ENCODE assay signal across 21 cellular contexts in genomic region chr1:77428068-77428467, GRCh38.
"Had no signal": no experiment of that assay in that cellular context is flagged by ENCODE, and none has a peak within 500 bp of the region (broad histone marks: within the 10 kb centered on the region; RNA-seq: fewer than 3 reads in every experiment).

No MANE protein-coding gene starts in this region.

- H3K36me3 Mint-ChIP-seq: stimulated activated effector memory CD8-positive, alpha-beta T cell treated with anti-CD3 and anti-CD28 coated beads, Interleukin-12 subunit alpha, Interleukin-12 subunit beta, amount 100 ng/mL, for 72 hours had no signal

- H3K27ac Mint-ChIP-seq: natural killer cell treated with Interleukin-12 subunit alpha and Interleukin-12 subunit beta and Interleukin-15 and Interleukin-18, amount 100 ng/mL, for 72 hours; nephron progenitor cell; stimulated activated effector memory CD8-positive, alpha-beta T cell treated with anti-CD3 and anti-CD28 coated beads, Interleukin-12 subunit alpha, Interleukin-12 subunit beta, amount 100 ng/mL, for 72 hours; stimulated activated naive B cell treated with anti-CD40 and anti-IgM and Interleukin-4, amounts not matched to agents 10 μg/mL and 1 μg/mL and 100 μg/mL, for 72 hours had no signal

- DNase-seq: naive thymus-derived CD8-positive, alpha-beta T cell; nephron progenitor cell; nucleus accumbens; pancreas; retina; right lobe of liver; sigmoid colon; small intestine; stimulated activated CD4-positive, alpha-beta T cell treated with anti-CD3 and anti-CD28 coated beads, Interleukin-15, amount 100 ng/mL, for 24 hours; stimulated activated CD4-positive, alpha-beta T cell treated with anti-CD3 and anti-CD28 coated beads, Interleukin-2, amount 100 ng/mL, for 24 hours; stimulated activated CD4-positive, alpha-beta T cell treated with anti-CD3 and anti-CD28 coated beads, Interleukin-2, amount 100 ng/mL, for 48 hours; stimulated activated CD4-positive, alpha-beta T cell treated with anti-CD3 and anti-CD28 coated beads, Interleukin-4, amount 100 ng/mL, for 24 hours; stimulated activated naive B cell treated with anti-CD40 and anti-IgM and Interleukin-4, amounts not matched to agents 10 μg/mL and 1 μg/mL and 100 μg/mL, for 72 hours; stimulated activated naive CD4-positive, alpha-beta T cell treated with Interleukin-2 at 50 U/mL for 16 hours; stomach; thyroid gland; trophoblast cell; upper lobe of left lung had no signal

- H3K9me3 Mint-ChIP-seq: natural killer cell treated with Interleukin-12 subunit alpha and Interleukin-12 subunit beta and Interleukin-15 and Interleukin-18, amount 100 ng/mL, for 72 hours; stimulated activated effector memory CD8-positive, alpha-beta T cell treated with anti-CD3 and anti-CD28 coated beads, Interleukin-12 subunit alpha, Interleukin-12 subunit beta, amount 100 ng/mL, for 72 hours had no signal

- H3K4me1 Mint-ChIP-seq: nephron progenitor cell; neural crest cell; stimulated activated effector memory CD8-positive, alpha-beta T cell treated with anti-CD3 and anti-CD28 coated beads, Interleukin-12 subunit alpha, Interleukin-12 subunit beta, amount 100 ng/mL, for 72 hours; stimulated activated naive B cell treated with anti-CD40 and anti-IgM and Interleukin-4, amounts not matched to agents 10 μg/mL and 1 μg/mL and 100 μg/mL, for 72 hours had no signal

- H3K27me3 Mint-ChIP-seq: naive thymus-derived CD8-positive, alpha-beta T cell; natural killer cell treated with Interleukin-12 subunit alpha and Interleukin-12 subunit beta and Interleukin-15 and Interleukin-18, amount 100 ng/mL, for 72 hours had no signal

- ATAC-seq: naive thymus-derived CD8-positive, alpha-beta T cell; natural killer cell treated with Interleukin-12 subunit alpha and Interleukin-12 subunit beta and Interleukin-15 and Interleukin-18, amount 100 ng/mL, for 72 hours; pancreas; right lobe of liver; stimulated activated effector memory CD8-positive, alpha-beta T cell treated with anti-CD3 and anti-CD28 coated beads, Interleukin-12 subunit alpha, Interleukin-12 subunit beta, amount 100 ng/mL, for 72 hours; stimulated activated naive B cell treated with anti-CD40 and anti-IgM and Interleukin-4, amounts not matched to agents 10 μg/mL and 1 μg/mL and 100 μg/mL, for 72 hours had no signal

- H3K4me3 Mint-ChIP-seq: naive thymus-derived CD8-positive, alpha-beta T cell; natural killer cell treated with Interleukin-12 subunit alpha and Interleukin-12 subunit beta and Interleukin-15 and Interleukin-18, amount 100 ng/mL, for 72 hours; nephron progenitor cell; neural crest cell; stimulated activated effector memory CD8-positive, alpha-beta T cell treated with anti-CD3 and anti-CD28 coated beads, Interleukin-12 subunit alpha, Interleukin-12 subunit beta, amount 100 ng/mL, for 72 hours; stimulated activated naive B cell treated with anti-CD40 and anti-IgM and Interleukin-4, amounts not matched to agents 10 μg/mL and 1 μg/mL and 100 μg/mL, for 72 hours had no signal
